ENCODE assay signal across 8 cellular contexts in genomic region chr1:15975805-15976680, GRCh38. TPM values are rescaled to one million over a fixed set of nuclear protein-coding genes. Genes with fewer than 3 reads are reported as not detected.
DNase-seq lines count a peak whose midpoint lies in the region; ATAC-seq and TF ChIP-seq lines count a peak whose summit lies in the region.

Gene ZBTB17 (minus strand): TSS chr1:15976101. CDS start chr1:15948495, 27,606 bp downstream.

- intact Hi-C loops in A673 (cut with micrococcal nuclease; ENCODE audit: unreplicated experiment), result no loop called here
- intact Hi-C loops in breast epithelium (cut with DNase I; ENCODE audit: low total_unique reads), result no loop called here

- ATAC-seq in GM18873 (IDR thresholded peaks at IDR 0.05; ENCODE audit: low FRiP score, unreplicated experiment), result peak; percentile 56
- peak; percentile 77 for ATAC-seq in HG03139 (IDR thresholded peaks at IDR 0.05; ENCODE audit: unreplicated experiment)

- H3K27ac ChIP-seq in A673 (ENCODE audit: low read depth, low read length, poor library complexity, severe bottlenecking) (peak within 1 kb of the TSS; percentile 84), WERI-Rb-1 (peak within 1 kb of the TSS; percentile 81), breast epithelium (peak within 1 kb of the TSS; percentile 76 to 87), iPS-20b (ENCODE audit: low read length) (no peak within 1 kb of the TSS), skin epidermis (peak within 1 kb of the TSS; percentile 61 to 94 (median 87))

- POLR2A ChIA-PET in A673 (lab: Charles Lee; ENCODE audit: low non-redundant PET), result interaction anchor here (0.7 kb wide), 2 partner anchors 149 to 348 kb away, joined by 3 to 4 read pairs; no protein-coding TSS in a partner anchor

- peak within 1 kb of the TSS; percentile 93 for H3K4me3 ChIP-seq in A673 (ENCODE audit: low read depth, low read length, poor library complexity, severe bottlenecking)
- H3K4me3 ChIP-seq in WERI-Rb-1 (ENCODE audit: low read depth, low read length), result peak within 1 kb of the TSS; percentile 84
- peak within 1 kb of the TSS; percentile 93 to 99 (median 97) for H3K4me3 ChIP-seq in breast epithelium
- peak within 1 kb of the TSS; percentile 89 for H3K4me3 ChIP-seq in iPS-20b (ENCODE audit: low read length)
- H3K4me3 ChIP-seq in skin epidermis, result peak within 1 kb of the TSS; percentile 78 to 98 (median 89)

- TF ChIP-seq CTCF in A673 (conservative IDR thresholded peaks at IDR 0.05; ENCODE audit: low read depth, low read length) (no peak), WERI-Rb-1 (IDR thresholded peaks at IDR 0.05; ENCODE audit: low read depth, low read length) (no peak), breast epithelium (IDR thresholded peaks at IDR 0.05) (no peak)

- CTCF ChIA-PET in A673 (lab: Charles Lee), result no interaction called here

- H3K9ac ChIP-seq in iPS-20b (ENCODE audit: low read depth, low read length), result peak within 1 kb of the TSS; percentile 73; the same call in 1 of the 2 replicates

- peak; percentile 72 for TF ChIP-seq POLR2A in breast epithelium (IDR thresholded peaks at IDR 0.05)

- H3K27me3 ChIP-seq in A673 (replicated peaks; ENCODE audit: insufficient read depth, low read depth, low read length, poor library complexity) (no peaks in the 10 kb centered on the region), WERI-Rb-1 (ENCODE audit: insufficient read depth, low read depth, severe bottlenecking) (no peaks in the 10 kb centered on the region), breast epithelium (no peaks in the 10 kb centered on the region), iPS-20b (ENCODE audit: insufficient read depth, low read length) (no peaks in the 10 kb centered on the region)

- BruUV-seq in A673 (replicated peaks; lab: Mats Ljungman, UMichigan), result no TSS peak

- H3K36me3 ChIP-seq in A673 (ENCODE audit: insufficient read depth, low read length, poor library complexity, severe bottlenecking) (peaks cover 17% of the 10 kb centered on the region), WERI-Rb-1 (peaks cover 20% of the 10 kb centered on the region), breast epithelium (no peaks in the 10 kb centered on the region), iPS-20b (ENCODE audit: insufficient read depth, low read depth, low read length) (peaks cover 13% of the 10 kb centered on the region)

- DNase-seq in A673 (ENCODE audit: low spot score) (peak; percentile 96), NCI-H2227 (lab: John Stamatoyannopoulos, UW; ENCODE audit: unreplicated experiment) (peak; percentile 97), WERI-Rb-1 (peak; percentile 94), breast epithelium (ENCODE audit: low spot score in 2 of 2) (peak; percentile 89 to 92)

- H3K4me1 ChIP-seq in A673 (ENCODE audit: insufficient read depth, low read length, poor library complexity, severe bottlenecking) (no peaks in the 10 kb centered on the region), breast epithelium (no peaks in the 10 kb centered on the region), iPS-20b (ENCODE audit: insufficient read depth, low read length) (peaks cover 3% of the 10 kb centered on the region; the same call in 1 of the 2 replicates)

- H3K9me3 ChIP-seq in A673 (ENCODE audit: low read depth, low read length, poor library complexity, severe bottlenecking), result no peaks in the 10 kb centered on the region
- H3K9me3 ChIP-seq in WERI-Rb-1 (ENCODE audit: severe bottlenecking), result no peaks in the 10 kb centered on the region
- H3K9me3 ChIP-seq in breast epithelium, result no peaks in the 10 kb centered on the region
- no peaks in the 10 kb centered on the region for H3K9me3 ChIP-seq in iPS-20b (ENCODE audit: insufficient read depth, low read depth, low read length)

RNA-seq across cellular contexts. Expression of gene ZBTB17, which starts in this region (rescaled TPM):
- total RNA-seq in A673 (2021), result 50.1 and 50.3 TPM in 2 replicates
- total RNA-seq in breast epithelium, result 10 to 100 TPM; 21.9 to 40.3 (median 38.5) TPM
